In the genomic region with DNA sequence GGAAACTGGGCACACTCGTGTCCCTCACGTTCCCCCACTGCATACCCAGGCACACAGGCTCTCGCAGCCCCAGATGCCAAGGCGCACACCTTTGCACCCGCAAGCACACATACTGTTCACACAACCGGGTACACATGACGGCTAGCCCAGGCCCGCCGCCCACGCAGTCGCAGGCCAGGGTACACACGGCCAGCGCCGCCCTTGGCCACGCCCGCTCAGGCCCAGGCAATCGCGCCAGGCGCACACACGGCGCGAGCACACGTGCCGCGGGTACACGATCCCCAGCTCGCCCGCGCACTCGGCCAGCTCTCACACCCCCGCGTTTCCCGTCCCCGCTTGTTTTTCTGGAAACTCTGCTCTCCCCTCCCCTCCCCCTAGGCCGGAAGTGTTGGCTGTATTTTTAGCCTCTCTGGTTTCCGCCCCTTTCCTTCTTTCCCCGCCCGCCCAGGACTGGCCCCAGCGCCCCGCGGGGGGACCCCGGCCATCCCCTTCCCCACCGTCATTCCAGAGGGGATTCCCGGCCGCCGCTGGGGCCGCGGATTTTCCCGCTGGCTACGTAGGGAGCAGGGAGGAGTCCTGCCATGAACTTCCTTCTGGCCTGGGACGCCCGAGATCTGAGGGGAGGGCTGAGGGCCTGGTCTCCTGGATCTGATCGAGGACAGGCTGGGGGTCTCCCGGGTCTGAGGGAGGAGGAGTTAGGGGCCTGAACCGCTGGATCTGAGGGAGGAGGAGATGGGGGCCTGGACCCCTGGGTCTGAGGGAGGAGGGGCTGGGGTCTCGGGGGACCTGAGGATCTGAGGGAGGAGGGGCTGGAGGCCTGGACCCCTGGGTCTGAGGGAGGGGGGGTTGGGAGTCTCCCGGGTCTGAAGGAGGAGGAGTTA, we compare ENCODE assay signal across 1 cellular context.
TF ChIP-seq lines count a peak whose summit lies in the region.

No MANE protein-coding gene starts in this region.

TF ChIP-seq in A549, 52 proteins besides CTCF, POLR2A, EP300 and RAD21 (continued from another document):
- TF ChIP-seq, protein P1, sequence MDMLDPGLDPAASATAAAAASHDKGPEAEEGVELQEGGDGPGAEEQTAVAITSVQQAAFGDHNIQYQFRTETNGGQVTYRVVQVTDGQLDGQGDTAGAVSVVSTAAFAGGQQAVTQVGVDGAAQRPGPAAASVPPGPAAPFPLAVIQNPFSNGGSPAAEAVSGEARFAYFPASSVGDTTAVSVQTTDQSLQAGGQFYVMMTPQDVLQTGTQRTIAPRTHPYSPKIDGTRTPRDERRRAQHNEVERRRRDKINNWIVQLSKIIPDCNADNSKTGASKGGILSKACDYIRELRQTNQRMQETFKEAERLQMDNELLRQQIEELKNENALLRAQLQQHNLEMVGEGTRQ (IDR thresholded peaks at IDR 0.05): peak; percentile 78
- peak; percentile 98 for TF ChIP-seq HOXB13 (CRISPR knock-in tag; IDR thresholded peaks at IDR 0.05; ENCODE audit: low read depth)
- TF ChIP-seq NFE2L2 (conservative IDR thresholded peaks at IDR 0.05; ENCODE audit: low read length): no peak
- TF ChIP-seq POLR2AphosphoS2 (conservative IDR thresholded peaks at IDR 0.05; ENCODE audit: low read length): no peak
- no peak for TF ChIP-seq CBX8 (IDR thresholded peaks at IDR 0.05)
- TF ChIP-seq MYC (IDR thresholded peaks at IDR 0.05; ENCODE audit: borderline replicate concordance, low read length): peak; percentile 94
- TF ChIP-seq, protein P2, sequence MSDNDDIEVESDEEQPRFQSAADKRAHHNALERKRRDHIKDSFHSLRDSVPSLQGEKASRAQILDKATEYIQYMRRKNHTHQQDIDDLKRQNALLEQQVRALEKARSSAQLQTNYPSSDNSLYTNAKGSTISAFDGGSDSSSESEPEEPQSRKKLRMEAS (IDR thresholded peaks at IDR 0.05): peak; percentile 98
- no peak for TF ChIP-seq CEBPB (IDR thresholded peaks at IDR 0.05)
- no peak for TF ChIP-seq RFX5 (IDR thresholded peaks at IDR 0.05)
- TF ChIP-seq, protein P3, sequence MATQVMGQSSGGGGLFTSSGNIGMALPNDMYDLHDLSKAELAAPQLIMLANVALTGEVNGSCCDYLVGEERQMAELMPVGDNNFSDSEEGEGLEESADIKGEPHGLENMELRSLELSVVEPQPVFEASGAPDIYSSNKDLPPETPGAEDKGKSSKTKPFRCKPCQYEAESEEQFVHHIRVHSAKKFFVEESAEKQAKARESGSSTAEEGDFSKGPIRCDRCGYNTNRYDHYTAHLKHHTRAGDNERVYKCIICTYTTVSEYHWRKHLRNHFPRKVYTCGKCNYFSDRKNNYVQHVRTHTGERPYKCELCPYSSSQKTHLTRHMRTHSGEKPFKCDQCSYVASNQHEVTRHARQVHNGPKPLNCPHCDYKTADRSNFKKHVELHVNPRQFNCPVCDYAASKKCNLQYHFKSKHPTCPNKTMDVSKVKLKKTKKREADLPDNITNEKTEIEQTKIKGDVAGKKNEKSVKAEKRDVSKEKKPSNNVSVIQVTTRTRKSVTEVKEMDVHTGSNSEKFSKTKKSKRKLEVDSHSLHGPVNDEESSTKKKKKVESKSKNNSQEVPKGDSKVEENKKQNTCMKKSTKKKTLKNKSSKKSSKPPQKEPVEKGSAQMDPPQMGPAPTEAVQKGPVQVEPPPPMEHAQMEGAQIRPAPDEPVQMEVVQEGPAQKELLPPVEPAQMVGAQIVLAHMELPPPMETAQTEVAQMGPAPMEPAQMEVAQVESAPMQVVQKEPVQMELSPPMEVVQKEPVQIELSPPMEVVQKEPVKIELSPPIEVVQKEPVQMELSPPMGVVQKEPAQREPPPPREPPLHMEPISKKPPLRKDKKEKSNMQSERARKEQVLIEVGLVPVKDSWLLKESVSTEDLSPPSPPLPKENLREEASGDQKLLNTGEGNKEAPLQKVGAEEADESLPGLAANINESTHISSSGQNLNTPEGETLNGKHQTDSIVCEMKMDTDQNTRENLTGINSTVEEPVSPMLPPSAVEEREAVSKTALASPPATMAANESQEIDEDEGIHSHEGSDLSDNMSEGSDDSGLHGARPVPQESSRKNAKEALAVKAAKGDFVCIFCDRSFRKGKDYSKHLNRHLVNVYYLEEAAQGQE (IDR thresholded peaks at IDR 0.05): no peak
- peak; percentile 86 for TF ChIP-seq FOSB (CRISPR knock-in tag; IDR thresholded peaks at IDR 0.05)
- peak; percentile 74 to 79; a peak in 3 of 5 replicates for TF ChIP-seq JUN (IDR thresholded peaks at IDR 0.05)
- TF ChIP-seq, protein P4, sequence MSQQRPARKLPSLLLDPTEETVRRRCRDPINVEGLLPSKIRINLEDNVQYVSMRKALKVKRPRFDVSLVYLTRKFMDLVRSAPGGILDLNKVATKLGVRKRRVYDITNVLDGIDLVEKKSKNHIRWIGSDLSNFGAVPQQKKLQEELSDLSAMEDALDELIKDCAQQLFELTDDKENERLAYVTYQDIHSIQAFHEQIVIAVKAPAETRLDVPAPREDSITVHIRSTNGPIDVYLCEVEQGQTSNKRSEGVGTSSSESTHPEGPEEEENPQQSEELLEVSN (IDR thresholded peaks at IDR 0.05; ENCODE audit: borderline replicate concordance, low read depth): peak; percentile 94
- TF ChIP-seq FOXS1 (CRISPR knock-in tag; IDR thresholded peaks at IDR 0.05): peak; percentile 92
- no peak for TF ChIP-seq ZNF302 (CRISPR knock-in tag; IDR thresholded peaks at IDR 0.05)
- TF ChIP-seq HOXB5 (CRISPR knock-in tag; IDR thresholded peaks at IDR 0.05): peak; percentile 95
- peak; percentile 96; the same call in 1 of the 2 replicates for TF ChIP-seq EHF (CRISPR knock-in tag; IDR thresholded peaks at IDR 0.05)
- TF ChIP-seq RNF2 (IDR thresholded peaks at IDR 0.05; ENCODE audit: borderline replicate concordance, low read depth): 0 out of 2 replicates have a peak, but pooled peaks have one; percentile 54
- peak; percentile 90 for TF ChIP-seq TFCP2L1 (CRISPR knock-in tag; IDR thresholded peaks at IDR 0.05)
- peak; percentile 96 for TF ChIP-seq TP53 (CRISPR knock-in tag; IDR thresholded peaks at IDR 0.05)
- peak; percentile 55 for TF ChIP-seq GATA3 (IDR thresholded peaks at IDR 0.05; ENCODE audit: borderline replicate concordance)
- no peak for TF ChIP-seq SREBF2 (IDR thresholded peaks at IDR 0.05)
- TF ChIP-seq, protein P5, sequence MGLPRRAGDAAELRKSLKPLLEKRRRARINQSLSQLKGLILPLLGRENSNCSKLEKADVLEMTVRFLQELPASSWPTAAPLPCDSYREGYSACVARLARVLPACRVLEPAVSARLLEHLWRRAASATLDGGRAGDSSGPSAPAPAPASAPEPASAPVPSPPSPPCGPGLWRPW (IDR thresholded peaks at IDR 0.05): no peak
- TF ChIP-seq, protein P6, sequence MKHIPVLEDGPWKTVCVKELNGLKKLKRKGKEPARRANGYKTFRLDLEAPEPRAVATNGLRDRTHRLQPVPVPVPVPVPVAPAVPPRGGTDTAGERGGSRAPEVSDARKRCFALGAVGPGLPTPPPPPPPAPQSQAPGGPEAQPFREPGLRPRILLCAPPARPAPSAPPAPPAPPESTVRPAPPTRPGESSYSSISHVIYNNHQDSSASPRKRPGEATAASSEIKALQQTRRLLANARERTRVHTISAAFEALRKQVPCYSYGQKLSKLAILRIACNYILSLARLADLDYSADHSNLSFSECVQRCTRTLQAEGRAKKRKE (CRISPR knock-in tag; IDR thresholded peaks at IDR 0.05; ENCODE audit: low read depth): peak; percentile 98
- TF ChIP-seq SMC3 (IDR thresholded peaks at IDR 0.05): 0 out of 3 replicates have a peak, but pooled peaks have one; percentile 14
- no peak for TF ChIP-seq ZC3H11A (IDR thresholded peaks at IDR 0.05)
- no peak for TF ChIP-seq CBX2 (IDR thresholded peaks at IDR 0.05; ENCODE audit: borderline replicate concordance, low read depth)
- TF ChIP-seq NR3C1 (IDR thresholded peaks at IDR 0.05): no peak
- TF ChIP-seq RARB (CRISPR knock-in tag; IDR thresholded peaks at IDR 0.05): peak; percentile 61
- no peak; the same call in 1 of the 2 replicates for TF ChIP-seq FOSL2 (IDR thresholded peaks at IDR 0.05)
- peak; percentile 51; the same call in 1 of the 2 replicates for TF ChIP-seq FOSL2 (CRISPR knock-in tag; IDR thresholded peaks at IDR 0.05)
- TF ChIP-seq CHD4 (IDR thresholded peaks at IDR 0.05; ENCODE audit: borderline replicate concordance): no peak
- no peak for TF ChIP-seq HDAC2 (IDR thresholded peaks at IDR 0.05)
- no peak for TF ChIP-seq KDM5A (IDR thresholded peaks at IDR 0.05)
- TF ChIP-seq, protein P7, sequence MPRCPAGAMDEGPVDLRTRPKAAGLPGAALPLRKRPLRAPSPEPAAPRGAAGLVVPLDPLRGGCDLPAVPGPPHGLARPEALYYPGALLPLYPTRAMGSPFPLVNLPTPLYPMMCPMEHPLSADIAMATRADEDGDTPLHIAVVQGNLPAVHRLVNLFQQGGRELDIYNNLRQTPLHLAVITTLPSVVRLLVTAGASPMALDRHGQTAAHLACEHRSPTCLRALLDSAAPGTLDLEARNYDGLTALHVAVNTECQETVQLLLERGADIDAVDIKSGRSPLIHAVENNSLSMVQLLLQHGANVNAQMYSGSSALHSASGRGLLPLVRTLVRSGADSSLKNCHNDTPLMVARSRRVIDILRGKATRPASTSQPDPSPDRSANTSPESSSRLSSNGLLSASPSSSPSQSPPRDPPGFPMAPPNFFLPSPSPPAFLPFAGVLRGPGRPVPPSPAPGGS (IDR thresholded peaks at IDR 0.05): no peak; the same call in 2 of the 3 replicates
- TF ChIP-seq, protein P8, sequence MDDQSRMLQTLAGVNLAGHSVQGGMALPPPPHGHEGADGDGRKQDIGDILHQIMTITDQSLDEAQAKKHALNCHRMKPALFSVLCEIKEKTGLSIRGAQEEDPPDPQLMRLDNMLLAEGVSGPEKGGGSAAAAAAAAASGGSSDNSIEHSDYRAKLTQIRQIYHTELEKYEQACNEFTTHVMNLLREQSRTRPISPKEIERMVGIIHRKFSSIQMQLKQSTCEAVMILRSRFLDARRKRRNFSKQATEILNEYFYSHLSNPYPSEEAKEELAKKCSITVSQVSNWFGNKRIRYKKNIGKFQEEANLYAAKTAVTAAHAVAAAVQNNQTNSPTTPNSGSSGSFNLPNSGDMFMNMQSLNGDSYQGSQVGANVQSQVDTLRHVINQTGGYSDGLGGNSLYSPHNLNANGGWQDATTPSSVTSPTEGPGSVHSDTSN (IDR thresholded peaks at IDR 0.05): 0 out of 2 replicates have a peak, but pooled peaks have one; percentile 12
- no peak for TF ChIP-seq CHD2 (IDR thresholded peaks at IDR 0.05; ENCODE audit: low read length, partially characterized antibody)
- TF ChIP-seq PHF8 (IDR thresholded peaks at IDR 0.05; ENCODE audit: borderline replicate concordance, low read depth): no peak
- TF ChIP-seq MAZ (IDR thresholded peaks at IDR 0.05; ENCODE audit: borderline replicate concordance, low read depth, low read length): 0 out of 2 replicates have a peak, but pooled peaks have one; percentile 64
- TF ChIP-seq HEYL (CRISPR knock-in tag; IDR thresholded peaks at IDR 0.05): peak; percentile 90; the same call in 1 of the 2 replicates
- peak; percentile 86; the same call in 1 of the 2 replicates for TF ChIP-seq HOXA7 (CRISPR knock-in tag; IDR thresholded peaks at IDR 0.05)
- TF ChIP-seq MAFK (IDR thresholded peaks at IDR 0.05; ENCODE audit: partially characterized antibody): no peak
- TF ChIP-seq KDM1A (IDR thresholded peaks at IDR 0.05; ENCODE audit: low read depth): peak; percentile 98
TF ChIP-seq in A549: peak in this region for 28.
